ENCODE assay signal across 8 cellular contexts in genomic region chr20:46128310-46129151, GRCh38. TPM values are rescaled to one million over a fixed set of nuclear protein-coding genes. Genes with fewer than 3 reads are reported as not detected.
DNase-seq lines count a peak whose midpoint lies in the region; ATAC-seq and TF ChIP-seq lines count a peak whose summit lies in the region.

No MANE protein-coding gene starts in this region.

- H3K4me1 ChIP-seq in parathyroid adenoma: peaks cover 14% of the 10 kb centered on the region

- CTCF ChIA-PET in activated CD8-positive, alpha-beta memory T cell treated with anti-CD3 and anti-CD28 coated beads, Interleukin-2, amount 10 ng/mL, durations not matched to agents 7 days and 5 days (lab: Charles Lee): interaction anchor here (0.7 to 3.1 kb wide), 7 partner anchors 22 to 283 kb away, joined by 3 to 20 read pairs (median 4); no protein-coding TSS in a partner anchor

- H3K36me3 Mint-ChIP-seq in activated CD8-positive, alpha-beta memory T cell treated with anti-CD3 and anti-CD28 coated beads, Interleukin-2, amount 10 ng/mL, durations not matched to agents 7 days and 5 days: no peaks in the 10 kb centered on the region
- H3K36me3 Mint-ChIP-seq in activated T-helper 17 cell treated with anti-CD3 and anti-CD28 coated beads, Interleukin-2, amount 50 U/mL, for 72 hours (ENCODE audit: low read depth): no peaks in the 10 kb centered on the region

- no peaks in the 10 kb centered on the region for H3K36me3 ChIP-seq in parathyroid adenoma (ENCODE audit: control insufficient read depth, insufficient read depth, low read length)

- H3K9ac ChIP-seq in parathyroid adenoma: no peak overlapping the region

- H3K4me3 ChIP-seq in epithelial cell of esophagus (ENCODE audit: low read length) (no peak overlapping the region), parathyroid adenoma (ENCODE audit: low read depth, low read length) (no peak overlapping the region)

- no peak overlapping the region for H3K4me2 ChIP-seq in parathyroid adenoma (ENCODE audit: low read length)

- no peak overlapping the region for H3K27ac Mint-ChIP-seq in activated CD8-positive, alpha-beta memory T cell treated with anti-CD3 and anti-CD28 coated beads, Interleukin-2, amount 10 ng/mL, durations not matched to agents 7 days and 5 days
- H3K27ac Mint-ChIP-seq in activated T-helper 17 cell treated with anti-CD3 and anti-CD28 coated beads, Interleukin-2, amount 50 U/mL, for 72 hours: no peak overlapping the region

- peaks cover 36% of the 10 kb centered on the region for H3K27me3 Mint-ChIP-seq in activated CD8-positive, alpha-beta memory T cell treated with anti-CD3 and anti-CD28 coated beads, Interleukin-2, amount 10 ng/mL, durations not matched to agents 7 days and 5 days
- peaks cover 21% of the 10 kb centered on the region for H3K27me3 Mint-ChIP-seq in activated T-helper 17 cell treated with anti-CD3 and anti-CD28 coated beads, Interleukin-2, amount 50 U/mL, for 72 hours

- H3K79me2 ChIP-seq in parathyroid adenoma: peaks cover 4% of the 10 kb centered on the region

- no peak overlapping the region for H3K27ac ChIP-seq in parathyroid adenoma

- DNase-seq in DMS 273 (lab: John Stamatoyannopoulos, UW; ENCODE audit: unreplicated experiment) (peak; percentile 82), DMS 273 treated with DMSO at 0.1 percent for 48 hours (lab: John Stamatoyannopoulos, UW) (no peak), NCI-H2227 (lab: John Stamatoyannopoulos, UW; ENCODE audit: unreplicated experiment) (peak; percentile 73), epithelial cell of esophagus (ENCODE audit: low read depth) (no peak)
- DNase-seq in activated CD8-positive, alpha-beta memory T cell treated with anti-CD3 and anti-CD28 coated beads, Interleukin-2, amount 10 ng/mL, durations not matched to agents 7 days and 5 days: no peak

- no peak for ATAC-seq in GM19452 (IDR thresholded peaks at IDR 0.05; ENCODE audit: unreplicated experiment)
- ATAC-seq in activated CD8-positive, alpha-beta memory T cell treated with anti-CD3 and anti-CD28 coated beads, Interleukin-2, amount 10 ng/mL, durations not matched to agents 7 days and 5 days: no peak
- no peak for ATAC-seq in activated T-helper 17 cell treated with anti-CD3 and anti-CD28 coated beads, Interleukin-2, amount 50 U/mL, for 72 hours (replicated peaks)

- H3K4me3 Mint-ChIP-seq in activated CD8-positive, alpha-beta memory T cell treated with anti-CD3 and anti-CD28 coated beads, Interleukin-2, amount 10 ng/mL, durations not matched to agents 7 days and 5 days: no peak overlapping the region
- H3K4me3 Mint-ChIP-seq in activated T-helper 17 cell treated with anti-CD3 and anti-CD28 coated beads, Interleukin-2, amount 50 U/mL, for 72 hours: no peak overlapping the region

- H3K9me3 ChIP-seq in parathyroid adenoma (ENCODE audit: control insufficient read depth, low read length): no peaks in the 10 kb centered on the region

- TF ChIP-seq CTCF in epithelial cell of esophagus (IDR thresholded peaks at IDR 0.05; ENCODE audit: insufficient read depth, low read depth, low read length, missing control alignments) (peak; percentile 56), parathyroid adenoma (IDR thresholded peaks at IDR 0.05) (peak; percentile 68)

- H3K27me3 ChIP-seq in parathyroid adenoma (ENCODE audit: control insufficient read depth, insufficient read depth, low read length): no peaks in the 10 kb centered on the region

- H2AFZ ChIP-seq in parathyroid adenoma: no peak overlapping the region

- no peaks in the 10 kb centered on the region for H3K4me1 Mint-ChIP-seq in activated CD8-positive, alpha-beta memory T cell treated with anti-CD3 and anti-CD28 coated beads, Interleukin-2, amount 10 ng/mL, durations not matched to agents 7 days and 5 days
- no peaks in the 10 kb centered on the region for H3K4me1 Mint-ChIP-seq in activated T-helper 17 cell treated with anti-CD3 and anti-CD28 coated beads, Interleukin-2, amount 50 U/mL, for 72 hours

- H3K9me3 Mint-ChIP-seq in activated CD8-positive, alpha-beta memory T cell treated with anti-CD3 and anti-CD28 coated beads, Interleukin-2, amount 10 ng/mL, durations not matched to agents 7 days and 5 days (ENCODE audit: low read depth): no peaks in the 10 kb centered on the region
- H3K9me3 Mint-ChIP-seq in activated T-helper 17 cell treated with anti-CD3 and anti-CD28 coated beads, Interleukin-2, amount 50 U/mL, for 72 hours: no peaks in the 10 kb centered on the region

RNA-seq across cellular contexts. Expression of gene CD40, which starts 10.4 kb away (rescaled TPM):
- 1 to 10 TPM; 1.3 to 2.2 TPM for total RNA-seq in activated CD8-positive, alpha-beta memory T cell treated with anti-CD3 and anti-CD28 coated beads, Interleukin-2, amount 10 ng/mL, durations not matched to agents 7 days and 5 days
- total RNA-seq in activated T-helper 17 cell treated with anti-CD3 and anti-CD28 coated beads, Interleukin-2, amount 50 U/mL, for 72 hours: 1 to 10 TPM; 1.5 to 7.8 TPM

RNA-seq across cellular contexts. Expression of gene NCOA5, which starts 38.8 kb away (rescaled TPM):
- 10 to 100 TPM; 24.5 to 36.9 TPM for total RNA-seq in activated CD8-positive, alpha-beta memory T cell treated with anti-CD3 and anti-CD28 coated beads, Interleukin-2, amount 10 ng/mL, durations not matched to agents 7 days and 5 days
- total RNA-seq in activated T-helper 17 cell treated with anti-CD3 and anti-CD28 coated beads, Interleukin-2, amount 50 U/mL, for 72 hours: 10 to 100 TPM; 16.4 to 31.6 TPM

Comparison
In these comparisons a context has a peak if more than half of its experiments do, and no peak if none do; other contexts are left out.
1. DNase-seq: peak in DMS 273 (single experiment) and NCI-H2227 (single experiment); none in DMS 273 treated with DMSO at 0.1 percent for 48 hours (single experiment), epithelial cell of esophagus (single experiment) and activated CD8-positive, alpha-beta memory T cell treated with anti-CD3 and anti-CD28 coated beads, Interleukin-2, amount 10 ng/mL, durations not matched to agents 7 days and 5 days (single experiment).